ENCODE assay signal across 18 cellular contexts in the genomic region with DNA sequence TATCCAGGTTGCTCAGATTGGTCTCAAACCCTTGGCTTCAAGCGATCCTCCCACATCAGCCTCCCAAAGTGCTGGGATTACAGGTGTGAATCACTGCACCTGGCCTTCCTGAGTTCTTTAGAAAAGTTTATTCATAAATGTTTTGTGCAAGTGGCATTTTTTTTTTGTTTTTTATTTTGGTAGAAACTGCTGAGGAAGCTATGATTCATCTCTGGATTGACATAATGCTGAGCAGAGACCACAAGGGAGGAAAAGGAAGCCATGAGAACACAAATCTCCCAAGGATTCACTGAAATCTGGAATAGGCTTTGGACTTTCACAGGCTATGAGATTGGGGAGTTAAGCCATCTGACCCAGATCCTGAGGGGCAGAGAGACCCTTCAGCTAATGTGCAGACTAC. TPM values are rescaled to one million over a fixed set of nuclear protein-coding genes. Genes with fewer than 3 reads are reported as not detected.
DNase-seq lines count a peak whose midpoint lies in the region; ATAC-seq and TF ChIP-seq lines count a peak whose summit lies in the region.
"Had no signal": no experiment of that assay in that cellular context is flagged by ENCODE, and none has a peak within 500 bp of the region (broad histone marks: within the 10 kb centered on the region; RNA-seq: fewer than 3 reads in every experiment).

No MANE protein-coding gene starts in this region.

- TF ChIP-seq CTCF in IMR-90 (conservative IDR thresholded peaks at IDR 0.05; ENCODE audit: low read depth, low read length): no peak
- no peak for TF ChIP-seq CTCF in fibroblast of pulmonary artery (IDR thresholded peaks at IDR 0.05; ENCODE audit: low read length, missing control alignments)
- TF ChIP-seq CTCF in upper lobe of left lung (IDR thresholded peaks at IDR 0.05): no peak
- no peak for TF ChIP-seq CTCF in transverse colon (IDR thresholded peaks at IDR 0.05)

- POLR2A ChIA-PET in IMR-90 (lab: Charles Lee; ENCODE audit: unreplicated experiment): interaction anchor here (0.7 kb wide), 1 partner anchor 20 kb away, joined by 4 read pairs; no protein-coding TSS in a partner anchor

- H3K18ac ChIP-seq in IMR-90 (ENCODE audit: low read depth, low read length) (no peak overlapping the region), trophoblast cell (ENCODE audit: low read length) (no peak overlapping the region)

- in situ Hi-C loops in IMR-90 (cut with MboI; ENCODE audit: low sequenced_read_pairs) (no loop called here), transverse colon (cut with MboI; ENCODE audit: low pct_ligation_motif_present in 1 of 4, low pct_unique_long_range_greater_than_20kb in 1 of 4, low sequenced_read_pairs in 3 of 4) (no loop called here)

- BruUV-seq in IMR-90 (replicated peaks; lab: Mats Ljungman, UMichigan): no TSS peak

- H2AFZ ChIP-seq in IMR-90 (replicated peaks; ENCODE audit: low read length, poor library complexity): no peak overlapping the region
- no peak overlapping the region for H2AFZ ChIP-seq in trophoblast cell (ENCODE audit: insufficient read depth, low read length, poor library complexity)
- H2AFZ ChIP-seq: parathyroid adenoma, PC-9 had no signal

- H2AK5ac ChIP-seq in IMR-90 (ENCODE audit: low read depth, low read length) (no peak overlapping the region), trophoblast cell (ENCODE audit: low read length) (no peak overlapping the region)

- H4K8ac ChIP-seq in IMR-90 (ENCODE audit: low read depth in 2 of 2, low read length in 2 of 2) (no peak overlapping the region), trophoblast cell (ENCODE audit: low read depth, low read length) (no peak overlapping the region)

- no peak overlapping the region for H2BK12ac ChIP-seq in trophoblast cell (ENCODE audit: low read length)

- H2BK5ac ChIP-seq in IMR-90 (ENCODE audit: low read depth, low read length, poor library complexity, severe bottlenecking) (no peak overlapping the region), trophoblast cell (ENCODE audit: low read depth, low read length, poor library complexity) (no peak overlapping the region)

- H2BK20ac ChIP-seq in IMR-90 (ENCODE audit: low read depth, low read length): no peak overlapping the region

- H4K91ac ChIP-seq in IMR-90 (ENCODE audit: insufficient read depth, low read depth, low read length) (no peak overlapping the region), trophoblast cell (ENCODE audit: low read depth, low read length) (no peak overlapping the region)

- no peaks in the 10 kb centered on the region for H3K9me1 ChIP-seq in IMR-90 (ENCODE audit: insufficient read depth, low read length)

- H3K79me1 ChIP-seq in IMR-90 (ENCODE audit: low read depth in 1 of 2, low read length in 2 of 2) (no peaks in the 10 kb centered on the region), trophoblast cell (ENCODE audit: low read length) (no peaks in the 10 kb centered on the region)

- no peak overlapping the region for H3K4me3 ChIP-seq in IMR-90 (ENCODE audit: insufficient read depth, low read depth, low read length)
- H3K4me3 ChIP-seq in fibroblast of pulmonary artery (replicated peaks; ENCODE audit: low read depth, low read length): no peak overlapping the region
- no peak overlapping the region for H3K4me3 ChIP-seq in upper lobe of left lung
- no peak overlapping the region for H3K4me3 ChIP-seq in transverse colon
- H3K4me3 ChIP-seq in trophoblast cell (ENCODE audit: low read depth, low read length): no peak overlapping the region
- H3K4me3 ChIP-seq: BLaER1, PC-9, skin epidermis, testis had no signal

- H3K4me1 ChIP-seq in IMR-90 (ENCODE audit: control insufficient read depth, insufficient read depth, low read length): no peaks in the 10 kb centered on the region
- peaks cover 9 to 21% (median 18%) of the 10 kb centered on the region in 4 donors for H3K4me1 ChIP-seq in upper lobe of left lung
- H3K4me1 ChIP-seq in transverse colon: peaks cover 0 to 10% (median 4%) of the 10 kb centered on the region in 4 donors
- H3K4me1 ChIP-seq in trophoblast cell (ENCODE audit: control insufficient read depth in 1 of 2, insufficient read depth in 2 of 2, low read length in 2 of 2): peaks cover 7 to 8% of the 10 kb centered on the region in 2 experiments
- H3K4me1 ChIP-seq: BLaER1, parathyroid adenoma had no signal

- H3K36me3 ChIP-seq in IMR-90 (ENCODE audit: control insufficient read depth, insufficient read depth, low read length): no peaks in the 10 kb centered on the region
- no peaks in the 10 kb centered on the region for H3K36me3 ChIP-seq in upper lobe of left lung
- no peaks in the 10 kb centered on the region for H3K36me3 ChIP-seq in transverse colon
- no peaks in the 10 kb centered on the region for H3K36me3 ChIP-seq in trophoblast cell (ENCODE audit: control insufficient read depth in 1 of 2, insufficient read depth in 2 of 2, low read length in 2 of 2)

- H3K9ac ChIP-seq in IMR-90 (ENCODE audit: low read depth, low read length) (no peak overlapping the region), trophoblast cell (ENCODE audit: low read length) (no peak overlapping the region)
- H3K9ac ChIP-seq: BLaER1, parathyroid adenoma had no signal

- H4K12ac ChIP-seq in trophoblast cell (ENCODE audit: low read depth, low read length): no peak overlapping the region

- no peak overlapping the region for H2AK9ac ChIP-seq in IMR-90 (replicated peaks; ENCODE audit: low read depth, low read length, poor library complexity)

- H3K79me2 ChIP-seq in trophoblast cell (ENCODE audit: control insufficient read depth, insufficient read depth, low read length, poor library complexity): no peaks in the 10 kb centered on the region
- H3K79me2 ChIP-seq: parathyroid adenoma had no signal

- H3K27ac ChIP-seq in IMR-90 (ENCODE audit: insufficient read depth, low read length) (no peak overlapping the region), upper lobe of left lung (peak overlapping the region in 3 of 4 donors; percentile 63 to 75 (median 70)), transverse colon (no peak overlapping the region), trophoblast cell (ENCODE audit: low read depth, low read length) (no peak overlapping the region)
- H3K27ac ChIP-seq: BLaER1, parathyroid adenoma, PC-9, testis had no signal

- no peaks in the 10 kb centered on the region for H4K20me1 ChIP-seq in IMR-90 (ENCODE audit: insufficient read depth, low read length)
- H4K20me1 ChIP-seq: BLaER1 had no signal

- H3K4me2 ChIP-seq in IMR-90 (ENCODE audit: low read depth, low read length) (no peak overlapping the region), trophoblast cell (ENCODE audit: low read length) (no peak overlapping the region)
- H3K4me2 ChIP-seq: BLaER1, PC-9 had no signal

- H2BK120ac ChIP-seq in IMR-90 (ENCODE audit: low read depth, low read length): no peak overlapping the region
- no peak overlapping the region for H2BK120ac ChIP-seq in trophoblast cell (ENCODE audit: insufficient read depth, low read length, poor library complexity)

- H2BK15ac ChIP-seq in IMR-90 (ENCODE audit: low read depth, low read length): no peak overlapping the region

- H3K14ac ChIP-seq in IMR-90 (replicated peaks; ENCODE audit: low read depth, low read length) (no peak overlapping the region), trophoblast cell (ENCODE audit: low read length) (no peak overlapping the region)

- DNase-seq in IMR-90: peak; percentile 33
- DNase-seq in RKO (ENCODE audit: low spot score): peak; percentile 15
- peak; percentile 60 for DNase-seq in fibroblast of pulmonary artery (ENCODE audit: low read depth)
- DNase-seq in upper lobe of left lung: no peak
- DNase-seq in transverse colon: no peak
- DNase-seq in trophoblast cell: no peak
- DNase-seq: activated CD4-positive, alpha-beta T cell treated with anti-CD3 and anti-CD28 coated beads, Interleukin-2, amount 50 U/mL, for 1 hour; activated naive CD4-positive, alpha-beta T cell treated with anti-CD3 and anti-CD28 coated beads for 36 hours; left ventricle myocardium superior; NCI-H187; NCI-H510A treated with DMSO at 0.1 percent for 48 hours; stimulated activated CD4-positive, alpha-beta T cell treated with anti-CD3 and anti-CD28 coated beads, Interleukin-4, amount 100 ng/mL, for 4 hours; testis had no signal

- no peak overlapping the region for H3K4ac ChIP-seq in IMR-90 (ENCODE audit: low read depth, low read length)
- H3K4ac ChIP-seq in trophoblast cell (ENCODE audit: low read depth, low read length): no peak overlapping the region

- no peak for TF ChIP-seq EP300 in upper lobe of left lung (IDR thresholded peaks at IDR 0.05)
- TF ChIP-seq EP300 in transverse colon (IDR thresholded peaks at IDR 0.05; ENCODE audit: low read depth): no peak

- TF ChIP-seq POLR2A in IMR-90 (IDR thresholded peaks at IDR 0.05; ENCODE audit: low read depth, low read length) (no peak), upper lobe of left lung (IDR thresholded peaks at IDR 0.05) (no peak), transverse colon (IDR thresholded peaks at IDR 0.05) (no peak)

- intact Hi-C loops in IMR-90 (cut with micrococcal nuclease): no loop called here
- intact Hi-C loops in transverse colon (cut with DNase I; ENCODE audit: low total_unique reads): no loop called here

- H4K5ac ChIP-seq in IMR-90 (ENCODE audit: low read depth, low read length): no peak overlapping the region

- H3K9me3 ChIP-seq in IMR-90 (ENCODE audit: control insufficient read depth, insufficient read depth, low read length): no peaks in the 10 kb centered on the region
- no peaks in the 10 kb centered on the region for H3K9me3 ChIP-seq in upper lobe of left lung
- H3K9me3 ChIP-seq in transverse colon: no peaks in the 10 kb centered on the region
- peaks cover 5% of the 10 kb centered on the region for H3K9me3 ChIP-seq in trophoblast cell (ENCODE audit: insufficient read depth, low read depth, low read length)
- H3K9me3 ChIP-seq: testis had no signal

- H3K23ac ChIP-seq in IMR-90 (ENCODE audit: low read depth, low read length) (no peak overlapping the region), trophoblast cell (ENCODE audit: low read length) (no peak overlapping the region)

- no CpG with 5 or more reads among the region's 1 CpG for WGBS in IMR-90 (ENCODE audit: extremely low coverage in 2 of 2, insufficient read length in 1 of 2), 2 experiments
- 100% methylated on average over 1 of the region's 1 CpG for WGBS in upper lobe of left lung, 2 donors
- 79 to 100% methylated on average over 1 of the region's 1 CpG for WGBS in transverse colon (ENCODE audit: low coverage in 1 of 2), 2 donors
- no CpG with 5 or more reads among the region's 1 CpG for WGBS in trophoblast cell (ENCODE audit: extremely low coverage, insufficient coverage, insufficient read length)

- H3K27me3 ChIP-seq in IMR-90 (ENCODE audit: control insufficient read depth, insufficient read depth, low read length): peaks cover 42% of the 10 kb centered on the region
- no peaks in the 10 kb centered on the region for H3K27me3 ChIP-seq in upper lobe of left lung
- peaks cover 39% of the 10 kb centered on the region for H3K27me3 ChIP-seq in transverse colon
- peaks cover 15% of the 10 kb centered on the region for H3K27me3 ChIP-seq in trophoblast cell (ENCODE audit: insufficient read depth, low read length)
- H3K27me3 ChIP-seq: BLaER1, testis had no signal

- ATAC-seq in IMR-90 (ENCODE audit: low read depth): no peak
- no peak for ATAC-seq in upper lobe of left lung (ENCODE audit: low FRiP score in 2 of 2)
- no peak for ATAC-seq in HG03175 (IDR thresholded peaks at IDR 0.05; ENCODE audit: unreplicated experiment)
- ATAC-seq: left ventricle myocardium superior had no signal

- CTCF ChIA-PET in IMR-90 (lab: Yijun Ruan, JAX): interaction anchor here (0.6 to 1.8 kb wide), 2 partner anchors 9 to 69 kb away, joined by 7 to 8 read pairs; no protein-coding TSS in a partner anchor

- TF ChIP-seq RAD21 in IMR-90 (IDR thresholded peaks at IDR 0.05; ENCODE audit: low read length): no peak

- dilution Hi-C loops in IMR-90 (cut with HindIII; ENCODE audit: low sequenced_read_pairs, unreplicated experiment): no loop called here

- no peak overlapping the region for H3K56ac ChIP-seq in IMR-90 (ENCODE audit: extremely low read depth, insufficient read depth, low read length)

RNA-seq across cellular contexts. Expression of a gene that starts 3.4 kb away (rescaled TPM):
- total RNA-seq in IMR-90 (2012; rRNA removed): not detected in 2 replicates
- not detected in 2 replicates for polyA plus RNA-seq in IMR-90 (2012; rRNA removed)
- not detected in 2 replicates for polyA plus RNA-seq in IMR-90 (2012; cell fraction: cytosol; rRNA removed)
- not detected in 2 replicates for polyA plus RNA-seq in IMR-90 (2012; cell fraction: nucleus; rRNA removed; ENCODE audit: low replicate concordance)
- total RNA-seq in upper lobe of left lung: 10 to 100 TPM in 5 of 6 donors, 1 to 10 TPM in 1; 9.1 to 23.6 (median 14.8) TPM
- total RNA-seq in transverse colon: not detected
- polyA plus RNA-seq in trophoblast cell (2013): not detected in 2 replicates
- total RNA-seq: activated naive CD4-positive, alpha-beta T cell treated with anti-CD3 and anti-CD28 coated beads for 36 hours; left ventricle myocardium superior; PC-9 had no signal

Comparison
In these comparisons a context has a peak if more than half of its experiments do, and no peak if none do; other contexts are left out.
1. DNase-seq: peak in IMR-90 (single experiment), RKO (single experiment) and fibroblast of pulmonary artery (single experiment); none in upper lobe of left lung (0 of 2), transverse colon (single experiment) and trophoblast cell (0 of 2).
2. H3K27ac ChIP-seq: peak in upper lobe of left lung (3 of 4); none in IMR-90 (single experiment), transverse colon (0 of 4) and trophoblast cell (single experiment).
3. RNA of a gene that starts 3.4 kb away (total RNA-seq): 9.1 to 23.6 TPM in upper lobe of left lung; not detected in IMR-90 and not detected in transverse colon; every median in the first group is over 10 times any median in the second.